1 cellular context compared by ENCODE assay signal in the genomic region with DNA sequence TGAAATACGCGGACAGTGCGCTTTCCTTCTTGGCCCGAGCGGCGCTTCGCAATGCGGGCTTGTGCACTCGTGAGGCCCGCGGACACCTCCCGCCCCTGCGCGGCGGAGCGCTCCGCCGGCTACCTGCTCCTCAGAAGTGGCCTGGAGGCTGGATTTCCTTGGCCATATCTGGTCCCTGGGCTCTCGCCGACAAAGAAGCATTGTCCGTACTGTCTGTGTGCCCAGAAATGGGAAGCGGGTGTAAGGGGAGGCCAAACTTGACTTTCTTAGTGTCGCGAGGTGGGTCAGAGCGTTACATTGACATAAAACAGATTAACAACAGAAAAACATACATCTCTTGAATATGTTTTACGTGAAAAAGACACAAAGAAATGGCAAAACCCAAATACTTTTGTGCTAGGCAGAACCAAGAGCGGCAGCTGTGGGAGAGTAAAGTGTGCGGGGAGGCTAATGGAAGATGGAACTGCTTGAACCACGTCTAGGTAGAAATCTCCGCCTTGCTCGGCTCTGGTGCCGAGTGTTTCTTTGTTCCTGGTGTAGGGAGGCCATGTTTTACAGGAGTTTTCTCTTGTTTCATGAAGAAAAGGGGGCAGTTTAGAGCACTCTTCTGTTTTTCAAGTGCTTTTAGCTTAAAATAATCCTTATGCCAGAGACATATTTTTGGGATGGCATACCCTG.
TF ChIP-seq lines count a peak whose summit lies in the region.

No MANE protein-coding gene starts in this region.

TF ChIP-seq in K562, 482 proteins besides CTCF, POLR2A, EP300 and RAD21 (continued from another document):
- TF ChIP-seq ZNF609 (CRISPR knock-in tag; IDR thresholded peaks at IDR 0.05; ENCODE audit: borderline replicate concordance) = no peak
- 0 out of 2 replicates have a peak, but pooled peaks have one; percentile 6 for TF ChIP-seq BCOR (IDR thresholded peaks at IDR 0.05)
- TF ChIP-seq, protein P1, sequence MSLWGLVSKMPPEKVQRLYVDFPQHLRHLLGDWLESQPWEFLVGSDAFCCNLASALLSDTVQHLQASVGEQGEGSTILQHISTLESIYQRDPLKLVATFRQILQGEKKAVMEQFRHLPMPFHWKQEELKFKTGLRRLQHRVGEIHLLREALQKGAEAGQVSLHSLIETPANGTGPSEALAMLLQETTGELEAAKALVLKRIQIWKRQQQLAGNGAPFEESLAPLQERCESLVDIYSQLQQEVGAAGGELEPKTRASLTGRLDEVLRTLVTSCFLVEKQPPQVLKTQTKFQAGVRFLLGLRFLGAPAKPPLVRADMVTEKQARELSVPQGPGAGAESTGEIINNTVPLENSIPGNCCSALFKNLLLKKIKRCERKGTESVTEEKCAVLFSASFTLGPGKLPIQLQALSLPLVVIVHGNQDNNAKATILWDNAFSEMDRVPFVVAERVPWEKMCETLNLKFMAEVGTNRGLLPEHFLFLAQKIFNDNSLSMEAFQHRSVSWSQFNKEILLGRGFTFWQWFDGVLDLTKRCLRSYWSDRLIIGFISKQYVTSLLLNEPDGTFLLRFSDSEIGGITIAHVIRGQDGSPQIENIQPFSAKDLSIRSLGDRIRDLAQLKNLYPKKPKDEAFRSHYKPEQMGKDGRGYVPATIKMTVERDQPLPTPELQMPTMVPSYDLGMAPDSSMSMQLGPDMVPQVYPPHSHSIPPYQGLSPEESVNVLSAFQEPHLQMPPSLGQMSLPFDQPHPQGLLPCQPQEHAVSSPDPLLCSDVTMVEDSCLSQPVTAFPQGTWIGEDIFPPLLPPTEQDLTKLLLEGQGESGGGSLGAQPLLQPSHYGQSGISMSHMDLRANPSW (CRISPR knock-in tag; IDR thresholded peaks at IDR 0.05) = no peak
- TF ChIP-seq, protein P2, sequence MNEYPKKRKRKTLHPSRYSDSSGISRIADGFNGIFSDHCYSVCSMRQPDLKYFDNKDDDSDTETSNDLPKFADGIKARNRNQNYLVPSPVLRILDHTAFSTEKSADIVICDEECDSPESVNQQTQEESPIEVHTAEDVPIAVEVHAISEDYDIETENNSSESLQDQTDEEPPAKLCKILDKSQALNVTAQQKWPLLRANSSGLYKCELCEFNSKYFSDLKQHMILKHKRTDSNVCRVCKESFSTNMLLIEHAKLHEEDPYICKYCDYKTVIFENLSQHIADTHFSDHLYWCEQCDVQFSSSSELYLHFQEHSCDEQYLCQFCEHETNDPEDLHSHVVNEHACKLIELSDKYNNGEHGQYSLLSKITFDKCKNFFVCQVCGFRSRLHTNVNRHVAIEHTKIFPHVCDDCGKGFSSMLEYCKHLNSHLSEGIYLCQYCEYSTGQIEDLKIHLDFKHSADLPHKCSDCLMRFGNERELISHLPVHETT (CRISPR knock-in tag; conservative IDR thresholded peaks at IDR 0.05 in 1 of 2, IDR thresholded peaks at IDR 0.05 in 1 of 2) = no peak
- no peak for TF ChIP-seq ZFP91 (CRISPR knock-in tag; IDR thresholded peaks at IDR 0.05)
- TF ChIP-seq ZBTB17 (CRISPR knock-in tag; IDR thresholded peaks at IDR 0.05) = 0 out of 2 replicates have a peak, but pooled peaks have one; percentile 41
- 0 out of 2 replicates have a peak, but pooled peaks have one; percentile 49 for TF ChIP-seq FOXJ2 (tag; IDR thresholded peaks at IDR 0.05)
- no peak for TF ChIP-seq TOE1 (IDR thresholded peaks at IDR 0.05; ENCODE audit: borderline replicate concordance)
- TF ChIP-seq TOE1 (CRISPR knock-in tag; IDR thresholded peaks at IDR 0.05; ENCODE audit: borderline replicate concordance, low read depth) = no peak
- TF ChIP-seq CHCHD3 (CRISPR knock-in tag; IDR thresholded peaks at IDR 0.05) = no peak
- TF ChIP-seq POU5F1 (IDR thresholded peaks at IDR 0.05; ENCODE audit: borderline replicate concordance, low read depth, low read length, partially characterized antibody) = no peak
- TF ChIP-seq ZNF589 (CRISPR knock-in tag; IDR thresholded peaks at IDR 0.05; ENCODE audit: low read depth) = no peak
- TF ChIP-seq GTF3C2 (IDR thresholded peaks at IDR 0.05; ENCODE audit: borderline replicate concordance, extremely low read depth, insufficient read length) = no peak
- TF ChIP-seq BCLAF1 (IDR thresholded peaks at IDR 0.05; ENCODE audit: borderline replicate concordance in 1 of 2, control insufficient read depth in 1 of 2, low read depth in 2 of 2, low read length in 1 of 2) = no peak
- 0 out of 2 replicates have a peak, but pooled peaks have one; percentile 3 for TF ChIP-seq PRMT5 (CRISPR knock-in tag; IDR thresholded peaks at IDR 0.05)
- TF ChIP-seq TEAD1 (CRISPR knock-in tag; IDR thresholded peaks at IDR 0.05) = 0 out of 4 replicates have a peak, but pooled peaks of 1 of the 2 experiments have one; percentile 2
- TF ChIP-seq RFX1 (IDR thresholded peaks at IDR 0.05) = no peak
- TF ChIP-seq POLR2B (IDR thresholded peaks at IDR 0.05; ENCODE audit: low read depth, partially characterized antibody) = no peak
- no peak for TF ChIP-seq ARNT (IDR thresholded peaks at IDR 0.05)
- no peak for TF ChIP-seq FOXM1 (IDR thresholded peaks at IDR 0.05; ENCODE audit: low read depth)
- TF ChIP-seq FOXM1 (CRISPR knock-in tag; IDR thresholded peaks at IDR 0.05; ENCODE audit: low read depth) = peak; percentile 46; the same call in 1 of the 2 replicates
- TF ChIP-seq KDM5B (IDR thresholded peaks at IDR 0.05; ENCODE audit: insufficient replicate concordance, low read depth, low read length) = no peak
